Comparison of ENCODE assay signal across 8 cellular contexts in genomic region chr19:33740811-33741396, GRCh38. TPM values are rescaled to one million over a fixed set of nuclear protein-coding genes. Genes with fewer than 3 reads are reported as not detected.
DNase-seq lines count a peak whose midpoint lies in the region; ATAC-seq, FAIRE-seq and TF ChIP-seq lines count a peak whose summit lies in the region.

No MANE protein-coding gene starts in this region.

- H3K9ac ChIP-seq in HepG2 (ENCODE audit: insufficient read depth, low read depth, low read length) = no peak overlapping the region

- H3K4me3 ChIP-seq in Jurkat, Clone E6-1 (ENCODE audit: low read length) = no peak overlapping the region
- H3K4me3 ChIP-seq in HepG2 (replicated peaks in 1 of 3; ENCODE audit: insufficient read depth in 1 of 3, low read depth in 2 of 3, low read length in 3 of 3) = no peak overlapping the region
- H3K4me3 ChIP-seq in esophagus squamous epithelium = no peak overlapping the region

- CTCF ChIA-PET in HepG2 (lab: Yijun Ruan, JAX; ENCODE audit: low intra/inter-chr PET ratio, low total read pairs) = interaction anchor here (0.7 kb wide), 1 partner anchor 37 kb away, joined by 3 read pairs; no protein-coding TSS in a partner anchor

- FAIRE-seq in HepG2 (lab: Jason Lieb, UNC) = no peak

- DNase-seq in Daoy (ENCODE audit: low read depth) = peak; percentile 44
- DNase-seq in Jurkat, Clone E6-1 (ENCODE audit: low read depth, low spot score) = peak; percentile 40
- peak; percentile 14 for DNase-seq in amniotic epithelial cell (ENCODE audit: low read depth)
- peak; percentile 31 for DNase-seq in HepG2 (ENCODE audit: low spot score)
- DNase-seq in esophagus squamous epithelium (lab: John Stamatoyannopoulos, UW) = no peak
- no peak for DNase-seq in omental fat pad (ENCODE audit: low spot score)
- DNase-seq in NCI-H187 (lab: John Stamatoyannopoulos, UW) = no peak

- TF ChIP-seq CTCF in HepG2 (CRISPR knock-in tag; IDR thresholded peaks at IDR 0.05) = no peak
- no peak for TF ChIP-seq CTCF in esophagus squamous epithelium (IDR thresholded peaks at IDR 0.05)
- TF ChIP-seq CTCF in omental fat pad (IDR thresholded peaks at IDR 0.05) = no peak

- H3K27me3 ChIP-seq in HepG2 (ENCODE audit: control insufficient read depth in 1 of 2, insufficient read depth in 2 of 2, low read length in 2 of 2) (no peaks in the 10 kb centered on the region; a peak in 2 of 5 replicates), esophagus squamous epithelium (peaks cover 0 to 36% (median 0%) of the 10 kb centered on the region in 4 donors)

- no peak for TF ChIP-seq EP300 in HepG2 (IDR thresholded peaks at IDR 0.05; ENCODE audit: low read depth in 2 of 2, low read length in 2 of 2)
- no peak for TF ChIP-seq EP300 in HepG2 (CRISPR knock-in tag; IDR thresholded peaks at IDR 0.05; ENCODE audit: borderline replicate concordance)

- H3K9me3 ChIP-seq in HepG2 (ENCODE audit: low read length) (no peaks in the 10 kb centered on the region), esophagus squamous epithelium (no peaks in the 10 kb centered on the region)

- no peak overlapping the region for H3K4me2 ChIP-seq in HepG2 (ENCODE audit: low read depth, low read length)

- 8% methylated on average over 3 of the region's 9 CpGs for WGBS in HepG2 (ENCODE audit: low lambda C conversion rate)
- 12 to 21% methylated on average over 4 to 6 of the region's 9 CpGs for WGBS in esophagus squamous epithelium, 2 donors

- H3K27ac ChIP-seq in HepG2 (ENCODE audit: extremely low read length, insufficient read depth, low read length) (no peak overlapping the region), esophagus squamous epithelium (no peak overlapping the region)

- BruUV-seq in HepG2 (replicated peaks; lab: Mats Ljungman, UMichigan) = no TSS peak

- in situ Hi-C loops in HepG2 (cut with HindIII; ENCODE audit: extremely low pct_ligation_motif_present, low pct_unique_long_range_greater_than_20kb) = no loop called here

- no peaks in the 10 kb centered on the region for H4K20me1 ChIP-seq in HepG2 (ENCODE audit: insufficient read depth, low read length)

- H3K36me3 ChIP-seq in HepG2 (replicated peaks in 1 of 2; ENCODE audit: control insufficient read depth in 1 of 2, insufficient read depth in 2 of 2, low read length in 2 of 2) (no peaks in the 10 kb centered on the region), esophagus squamous epithelium (no peaks in the 10 kb centered on the region)

- ATAC-seq in HepG2 = peak; percentile 56; the same call in 2 of the 3 replicates
- ATAC-seq in omental fat pad (ENCODE audit: low FRiP score) = no peak
- ATAC-seq in HG03520 (IDR thresholded peaks at IDR 0.05; ENCODE audit: unreplicated experiment) = no peak

- H3K4me1 ChIP-seq in HepG2 (ENCODE audit: insufficient read depth, low read length) (no peaks in the 10 kb centered on the region), esophagus squamous epithelium (no peaks in the 10 kb centered on the region)

- no peak for TF ChIP-seq POLR2A in HepG2 (IDR thresholded peaks at IDR 0.05; ENCODE audit: insufficient read depth in 1 of 2, low read depth in 2 of 2, low read length in 2 of 2)
- no peak for TF ChIP-seq POLR2A in esophagus squamous epithelium (IDR thresholded peaks at IDR 0.05)

- H2AFZ ChIP-seq in HepG2 (ENCODE audit: low read length) = no peak overlapping the region

- no peak for TF ChIP-seq RAD21 in HepG2 (CRISPR knock-in tag; IDR thresholded peaks at IDR 0.05)

- POLR2A ChIA-PET in HepG2 (lab: Yijun Ruan, JAX) = no interaction called here

- intact Hi-C loops in HepG2 (cut with micrococcal nuclease; ENCODE audit: unreplicated experiment) = no loop called here
- intact Hi-C loops in esophagus squamous epithelium (cut with DNase I) = no loop called here

- H3K79me2 ChIP-seq in HepG2 (ENCODE audit: insufficient read depth, low read length) = no peaks in the 10 kb centered on the region

TF ChIP-seq in HepG2, 621 proteins besides CTCF, POLR2A, EP300 and RAD21 (continues in another document):
- TF ChIP-seq TSC22D2 (CRISPR knock-in tag; IDR thresholded peaks at IDR 0.05; ENCODE audit: borderline replicate concordance) (peak; percentile 84), RARG (CRISPR knock-in tag; IDR thresholded peaks at IDR 0.05; ENCODE audit: low read depth) (0 out of 2 replicates have a peak, but pooled peaks have one; percentile 48), ZNF142 (CRISPR knock-in tag; IDR thresholded peaks at IDR 0.05) (peak; percentile 75; the same call in 1 of the 2 replicates), RBAK (CRISPR knock-in tag; IDR thresholded peaks at IDR 0.05) (no peak), ERF (CRISPR knock-in tag; IDR thresholded peaks at IDR 0.05) (0 out of 2 replicates have a peak, but pooled peaks have one; percentile 40)

RNA-seq across cellular contexts. Expression of gene KCTD15, which starts 55.8 kb away (rescaled TPM):
- 33.3 and 43.3 TPM in 2 replicates for total RNA-seq in Daoy (2014; rRNA removed; shearing (Covaris generic))
- 14.2 TPM for polyA plus RNA-seq in Jurkat, Clone E6-1 (2012; ENCODE audit: insufficient read depth, insufficient read length)
- 13.4 and 16.7 TPM in 2 replicates for total RNA-seq in HepG2 (2016; rRNA removed; fragmentation: Illumina TruSeq; extraction: Trizol)
- 8.5 and 10.1 TPM in 2 replicates for total RNA-seq in HepG2 (2016; cell fraction: cytosol; rRNA removed; fragmentation: Illumina TruSeq; extraction: Trizol; ENCODE audit: low read depth)
- total RNA-seq in HepG2 (2016; cell fraction: insoluble cytoplasmic fraction; rRNA removed; fragmentation: Illumina TruSeq; extraction: Trizol) = 13.8 and 17.7 TPM in 2 replicates
- total RNA-seq in HepG2 (2016; cell fraction: membrane; rRNA removed; fragmentation: Illumina TruSeq; extraction: Trizol) = 22.0 and 23.7 TPM in 2 replicates
- 14.7 and 15.5 TPM in 2 replicates for total RNA-seq in HepG2 (2016; cell fraction: nucleus; rRNA removed; fragmentation: Illumina TruSeq; extraction: Trizol)
- polyA plus RNA-seq in HepG2 (2011; rRNA removed) = 13.2 and 19.1 TPM in 2 replicates
- 13.7 and 21.4 TPM in 2 replicates for polyA plus RNA-seq in HepG2 (2011; cell fraction: cytosol; rRNA removed)
- 60.7 and 80.2 TPM in 2 replicates for polyA plus RNA-seq in HepG2 (2011; cell fraction: nucleus; rRNA removed)
- 6.1 and 12.6 TPM in 2 replicates for polyA plus RNA-seq in HepG2 (2012)
- polyA plus RNA-seq in HepG2 (2016; cell fraction: cytosol; fragmentation: Illumina TruSeq; extraction: Trizol; ENCODE audit: low read depth) = 12.7 and 15.4 TPM in 2 replicates
- 17.7 and 18.6 TPM in 2 replicates for polyA plus RNA-seq in HepG2 (2016; cell fraction: insoluble cytoplasmic fraction; fragmentation: Illumina TruSeq; extraction: Trizol; ENCODE audit: low read depth)
- polyA plus RNA-seq in HepG2 (2016; cell fraction: membrane; fragmentation: Illumina TruSeq; extraction: Trizol; ENCODE audit: low read depth) = 18.9 and 19.9 TPM in 2 replicates
- 28.1 and 31.6 TPM in 2 replicates for polyA plus RNA-seq in HepG2 (2016; cell fraction: nucleus; fragmentation: Illumina TruSeq; extraction: Trizol; ENCODE audit: insufficient read depth, low read depth)
- polyA minus RNA-seq in HepG2 (2011; rRNA and poly(A)+ RNA removed; ENCODE audit: low replicate concordance) = 25.7 and 46.7 TPM in 2 replicates
- polyA minus RNA-seq in HepG2 (2011; cell fraction: cytosol; rRNA and poly(A)+ RNA removed) = 5.5 and 6.6 TPM in 2 replicates
- polyA minus RNA-seq in HepG2 (2011; cell fraction: nucleus; rRNA and poly(A)+ RNA removed) = 7.8 and 10.0 TPM in 2 replicates
- total RNA-seq in esophagus squamous epithelium = 10 to 100 TPM; 53.6 to 89.1 (median 72.5) TPM
- 10 to 100 TPM; 30.6 to 49.7 (median 38.2) TPM for total RNA-seq in omental fat pad

Comparison
In these comparisons a context has a peak if more than half of its experiments do, and no peak if none do; other contexts are left out.
1. DNase-seq: peak in Daoy (single experiment), Jurkat, Clone E6-1 (single experiment), amniotic epithelial cell (single experiment) and HepG2 (single experiment); none in esophagus squamous epithelium (single experiment), omental fat pad (single experiment) and NCI-H187 (0 of 2).